In the genomic region with DNA sequence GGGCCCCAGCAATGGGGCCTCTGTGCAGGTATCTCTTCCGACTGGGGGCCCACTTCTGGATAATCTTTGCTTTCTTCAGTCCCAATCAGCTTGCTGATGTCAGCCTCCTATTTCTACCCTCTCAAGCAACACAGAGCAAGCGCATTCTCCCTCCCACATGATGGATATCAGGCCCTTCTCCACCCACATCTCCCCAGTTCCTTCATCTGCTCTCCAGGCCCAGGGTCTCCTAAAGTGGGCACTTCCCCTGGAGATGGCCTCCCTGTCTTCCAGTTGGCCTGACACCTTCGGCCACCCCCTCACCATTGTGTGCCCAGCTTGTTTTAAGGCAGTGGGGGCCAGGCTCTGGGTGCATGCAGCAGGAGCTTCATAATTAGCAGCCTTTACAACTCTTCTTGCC, we compare ENCODE assay signal across 27 cellular contexts.
A peak's percentile ranks its signal among the peaks of the same experiment; 100 is the strongest.
DNase-seq lines count a peak whose midpoint lies in the region; TF ChIP-seq lines count a peak whose summit lies in the region.
"Had no signal": no experiment of that assay in that cellular context is flagged by ENCODE, and none has a peak within 500 bp of the region (broad histone marks: within the 10 kb centered on the region; RNA-seq: fewer than 3 reads in every experiment).

No MANE protein-coding gene starts in this region.

- no peak for TF ChIP-seq CTCF in HFFc6 (IDR thresholded peaks at IDR 0.05)
- no peak for TF ChIP-seq CTCF in brain (conservative IDR thresholded peaks at IDR 0.05)
- no peak for TF ChIP-seq CTCF in nephron (IDR thresholded peaks at IDR 0.05; ENCODE audit: unreplicated experiment in 3 of 3)

- H3K27me3 Mint-ChIP-seq in HFFc6 (ENCODE audit: insufficient read depth) (peaks cover 12% of the 10 kb centered on the region), brain (no peaks in the 10 kb centered on the region), nephron (ENCODE audit: low read depth) (peaks cover 3% of the 10 kb centered on the region)
- H3K27me3 Mint-ChIP-seq: activated CD4-positive, alpha-beta T cell treated with anti-CD3 and anti-CD28 coated beads, Interleukin-2, amount 10 ng/mL, durations not matched to agents 7 days and 5 days; activated naive CD4-positive, alpha-beta T cell treated with anti-CD3 and anti-CD28 coated beads, Interleukin-2, amount 50 U/mL, for 24 hours; natural killer cell treated with Interleukin-12 subunit alpha and Interleukin-12 subunit beta and Interleukin-15 and Interleukin-18, amount 100 ng/mL, for 72 hours; stimulated activated naive CD8-positive, alpha-beta T cell treated with anti-CD3 and anti-CD28 coated beads, Interleukin-15, Interleukin-2, amounts not matched to agents 100 ng/mL and 50 ng/mL, for 24 hours had no signal

- DNase-seq in HFFc6 (no peak), substantia nigra (lab: John Stamatoyannopoulos, UW) (no peak), amniotic stem cell (lab: John Stamatoyannopoulos, UW) (no peak)
- no peak for DNase-seq in activated CD8-positive, alpha-beta memory T cell treated with anti-CD3 and anti-CD28 coated beads, Interleukin-2, amount 50 U/mL, for 4 hours
- no peak for DNase-seq in activated T-cell treated with anti-CD3 and anti-CD28 coated beads, Interleukin-2, amount 50 U/mL, for 48 hours
- DNase-seq: activated CD4-positive, alpha-beta T cell treated with anti-CD3 and anti-CD28 coated beads, Interleukin-2, amount 10 ng/mL, durations not matched to agents 7 days and 5 days; central memory CD4-positive, alpha-beta T cell; effector CD4-positive, alpha-beta T cell; H9; head of caudate nucleus; kidney; NCI-H1048; NCI-H1694 treated with DMSO at 0.1 percent for 48 hours; NCI-H524; right lobe of liver; SIG-M5; SW 1271; T1000; upper lobe of left lung had no signal

- peaks cover 32% of the 10 kb centered on the region for H3K36me3 Mint-ChIP-seq in HFFc6 (ENCODE audit: low read depth)
- peaks cover 13% of the 10 kb centered on the region for H3K36me3 Mint-ChIP-seq in brain
- H3K36me3 Mint-ChIP-seq in nephron (ENCODE audit: low read depth): peaks cover 14% of the 10 kb centered on the region
- H3K36me3 Mint-ChIP-seq: natural killer cell treated with Interleukin-12 subunit alpha and Interleukin-12 subunit beta and Interleukin-15 and Interleukin-18, amount 100 ng/mL, for 72 hours; WTC11 had no signal

- H3K4me3 Mint-ChIP-seq in HFFc6: no peak overlapping the region
- no peak overlapping the region for H3K4me3 Mint-ChIP-seq in brain
- no peak overlapping the region for H3K4me3 Mint-ChIP-seq in nephron
- H3K4me3 Mint-ChIP-seq: activated CD4-positive, alpha-beta T cell treated with anti-CD3 and anti-CD28 coated beads, Interleukin-2, amount 10 ng/mL, durations not matched to agents 7 days and 5 days; activated naive CD4-positive, alpha-beta T cell treated with anti-CD3 and anti-CD28 coated beads, Interleukin-2, amount 50 U/mL, for 24 hours; activated T-helper 1 cell treated with anti-CD3 and anti-CD28 coated beads, Interleukin-12 subunit alpha, Interleukin-12 subunit beta, Interleukin-2, Interleukin-4 antibody, amounts not matched to agents 30 ng/mL and 10 ng/mL and 1 ng/mL, durations not matched to agents 14 hours and 24 hours and 36 hours; H9; natural killer cell treated with Interleukin-12 subunit alpha and Interleukin-12 subunit beta and Interleukin-15 and Interleukin-18, amount 100 ng/mL, for 72 hours; stimulated activated naive CD8-positive, alpha-beta T cell treated with anti-CD3 and anti-CD28 coated beads, Interleukin-15, Interleukin-2, amounts not matched to agents 100 ng/mL and 50 ng/mL, for 24 hours; WTC11 had no signal

- H3K27ac Mint-ChIP-seq in HFFc6 (peak overlapping the region; percentile 34; the same call in 1 of the 2 replicates), brain (peak overlapping the region in 3 of 5 experiments; percentile 23 to 99 (median 81)), nephron (peak overlapping the region in 2 of 3 experiments; percentile 1 to 22)
- H3K27ac Mint-ChIP-seq: activated CD4-positive, alpha-beta T cell treated with anti-CD3 and anti-CD28 coated beads, Interleukin-2, amount 10 ng/mL, durations not matched to agents 7 days and 5 days; activated naive CD4-positive, alpha-beta T cell treated with anti-CD3 and anti-CD28 coated beads, Interleukin-2, amount 50 U/mL, for 24 hours; activated T-helper 1 cell treated with anti-CD3 and anti-CD28 coated beads, Interleukin-12 subunit alpha, Interleukin-12 subunit beta, Interleukin-2, Interleukin-4 antibody, amounts not matched to agents 30 ng/mL and 10 ng/mL and 1 ng/mL, durations not matched to agents 14 hours and 24 hours and 36 hours; natural killer cell treated with Interleukin-12 subunit alpha and Interleukin-12 subunit beta and Interleukin-15 and Interleukin-18, amount 100 ng/mL, for 72 hours; stimulated activated naive CD8-positive, alpha-beta T cell treated with anti-CD3 and anti-CD28 coated beads, Interleukin-15, Interleukin-2, amounts not matched to agents 100 ng/mL and 50 ng/mL, for 24 hours; WTC11 had no signal

- H3K9me3 Mint-ChIP-seq in HFFc6: no peaks in the 10 kb centered on the region
- no peaks in the 10 kb centered on the region for H3K9me3 Mint-ChIP-seq in brain
- no peaks in the 10 kb centered on the region for H3K9me3 Mint-ChIP-seq in nephron
- H3K9me3 Mint-ChIP-seq: activated CD4-positive, alpha-beta T cell treated with anti-CD3 and anti-CD28 coated beads, Interleukin-2, amount 10 ng/mL, durations not matched to agents 7 days and 5 days; activated naive CD4-positive, alpha-beta T cell treated with anti-CD3 and anti-CD28 coated beads, Interleukin-2, amount 50 U/mL, for 24 hours; activated T-helper 1 cell treated with anti-CD3 and anti-CD28 coated beads, Interleukin-12 subunit alpha, Interleukin-12 subunit beta, Interleukin-2, Interleukin-4 antibody, amounts not matched to agents 30 ng/mL and 10 ng/mL and 1 ng/mL, durations not matched to agents 14 hours and 24 hours and 36 hours; H9; natural killer cell treated with Interleukin-12 subunit alpha and Interleukin-12 subunit beta and Interleukin-15 and Interleukin-18, amount 100 ng/mL, for 72 hours; stimulated activated naive CD8-positive, alpha-beta T cell treated with anti-CD3 and anti-CD28 coated beads, Interleukin-15, Interleukin-2, amounts not matched to agents 100 ng/mL and 50 ng/mL, for 24 hours; WTC11 had no signal

- H3K27ac ChIP-seq in substantia nigra (ENCODE audit: low read depth, low read length, poor library complexity, severe bottlenecking): peak overlapping the region; percentile 74
- H3K27ac ChIP-seq: C4-2B, right lobe of liver, upper lobe of left lung had no signal

- H3K4me1 Mint-ChIP-seq in HFFc6 (ENCODE audit: low read depth): peaks cover 57% of the 10 kb centered on the region
- peaks cover 76% of the 10 kb centered on the region for H3K4me1 Mint-ChIP-seq in brain
- peaks cover 71% of the 10 kb centered on the region for H3K4me1 Mint-ChIP-seq in nephron
- H3K4me1 Mint-ChIP-seq: activated CD4-positive, alpha-beta T cell treated with anti-CD3 and anti-CD28 coated beads, Interleukin-2, amount 10 ng/mL, durations not matched to agents 7 days and 5 days had no signal

Comparison
In these comparisons a context has a peak if more than half of its experiments do, and no peak if none do; other contexts are left out.
1. H3K27ac Mint-ChIP-seq: peak in every context shown above with its lines; median percentile 81 in brain; 34 in HFFc6; 12 in nephron.